ENCODE assay signal across 8 cellular contexts in the genomic region with DNA sequence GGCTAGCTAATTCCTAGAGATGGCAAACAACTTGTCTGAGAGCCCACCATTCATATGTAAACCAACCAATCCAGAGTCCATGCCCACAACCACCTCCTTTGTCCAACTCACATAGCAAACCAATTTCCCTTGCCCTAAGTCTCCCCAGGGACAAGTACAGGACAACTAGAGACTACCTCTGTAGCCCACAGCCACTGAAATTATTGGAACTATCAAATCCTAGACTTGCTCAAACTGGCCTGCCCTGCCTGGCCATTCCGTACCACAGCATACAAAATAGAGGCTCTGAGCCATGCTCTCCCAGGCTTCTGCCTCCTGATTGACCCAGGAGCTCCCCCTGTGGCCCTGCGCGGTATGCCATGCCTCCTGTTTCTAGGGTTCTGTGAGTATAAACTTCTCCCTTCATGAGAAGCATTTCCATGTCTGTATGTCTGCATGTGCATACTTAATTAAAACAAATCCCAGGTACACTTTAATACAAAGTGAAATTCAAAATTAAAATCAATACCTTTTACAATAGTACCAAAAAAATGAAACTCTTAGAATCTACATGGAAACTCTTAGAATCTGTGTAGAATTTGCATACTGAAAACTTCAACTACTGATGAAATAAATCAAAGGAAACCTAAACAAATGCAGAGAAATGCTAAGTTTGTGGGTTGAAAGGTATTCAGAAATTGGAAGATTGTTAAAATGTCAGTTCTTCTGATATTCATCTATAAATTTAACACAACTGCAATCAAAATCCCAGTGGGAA. TPM values are rescaled to one million over a fixed set of nuclear protein-coding genes. Genes with fewer than 3 reads are reported as not detected.
DNase-seq lines count a peak whose midpoint lies in the region; ATAC-seq and TF ChIP-seq lines count a peak whose summit lies in the region.

No MANE protein-coding gene starts in this region.

- H3K4me3 Mint-ChIP-seq in stimulated activated memory B cell treated with anti-CD40 and anti-IgM and Interleukin-4, amounts not matched to agents 10 μg/mL and 1 μg/mL and 100 μg/mL, for 72 hours: no peak overlapping the region

- ATAC-seq in stimulated activated memory B cell treated with anti-CD40 and anti-IgM and Interleukin-4, amounts not matched to agents 10 μg/mL and 1 μg/mL and 100 μg/mL, for 72 hours: peak; percentile 71

- H3K36me3 ChIP-seq in WERI-Rb-1: no peaks in the 10 kb centered on the region

- H3K27me3 ChIP-seq in WERI-Rb-1 (ENCODE audit: insufficient read depth, low read depth, severe bottlenecking): peaks cover 36% of the 10 kb centered on the region

- DNase-seq in NOMO-1 treated with DMSO at 0.1 percent for 48 hours (lab: John Stamatoyannopoulos, UW; ENCODE audit: unreplicated experiment): peak; percentile 22
- DNase-seq in NOMO-1 treated with dmso at 0.1 percent for 144 hours (lab: John Stamatoyannopoulos, UW; ENCODE audit: unreplicated experiment): no peak
- peak; percentile 66 for DNase-seq in HFF-Myc (ENCODE audit: extremely low read depth, low read depth)
- DNase-seq in LoVo (ENCODE audit: low spot score): peak; percentile 59
- DNase-seq in WERI-Rb-1: peak; percentile 79
- peak; percentile 18 to 46 for DNase-seq in dermis microvascular lymphatic vessel endothelial cell (ENCODE audit: low read depth in 2 of 2)
- peak; percentile 65 for DNase-seq in medulla oblongata (ENCODE audit: extremely low spot score)

- H3K4me1 Mint-ChIP-seq in stimulated activated memory B cell treated with anti-CD40 and anti-IgM and Interleukin-4, amounts not matched to agents 10 μg/mL and 1 μg/mL and 100 μg/mL, for 72 hours: no peaks in the 10 kb centered on the region

- no peak overlapping the region for H3K27ac Mint-ChIP-seq in stimulated activated memory B cell treated with anti-CD40 and anti-IgM and Interleukin-4, amounts not matched to agents 10 μg/mL and 1 μg/mL and 100 μg/mL, for 72 hours

- H3K27ac ChIP-seq in WERI-Rb-1: no peak overlapping the region

- TF ChIP-seq CTCF in HFF-Myc (IDR thresholded peaks at IDR 0.05; ENCODE audit: low read depth, low read length, missing control alignments): peak; percentile 98
- TF ChIP-seq CTCF in WERI-Rb-1 (IDR thresholded peaks at IDR 0.05; ENCODE audit: low read depth, low read length): peak; percentile 87

- H3K4me3 ChIP-seq in HFF-Myc (replicated peaks; ENCODE audit: low read depth, low read length): no peak overlapping the region
- H3K4me3 ChIP-seq in WERI-Rb-1 (ENCODE audit: low read depth, low read length): no peak overlapping the region

- no peaks in the 10 kb centered on the region for H3K9me3 Mint-ChIP-seq in stimulated activated memory B cell treated with anti-CD40 and anti-IgM and Interleukin-4, amounts not matched to agents 10 μg/mL and 1 μg/mL and 100 μg/mL, for 72 hours

- peaks cover 75% of the 10 kb centered on the region for H3K27me3 Mint-ChIP-seq in stimulated activated memory B cell treated with anti-CD40 and anti-IgM and Interleukin-4, amounts not matched to agents 10 μg/mL and 1 μg/mL and 100 μg/mL, for 72 hours

- H3K36me3 Mint-ChIP-seq in stimulated activated memory B cell treated with anti-CD40 and anti-IgM and Interleukin-4, amounts not matched to agents 10 μg/mL and 1 μg/mL and 100 μg/mL, for 72 hours: no peaks in the 10 kb centered on the region

- H3K9me3 ChIP-seq in WERI-Rb-1 (ENCODE audit: severe bottlenecking): no peaks in the 10 kb centered on the region

RNA-seq across cellular contexts. Expression of a gene that starts 4.0 kb away (rescaled TPM):
- total RNA-seq in dermis microvascular lymphatic vessel endothelial cell: not detected in 2 replicates
